8 cellular contexts compared by ENCODE assay signal in the genomic region with DNA sequence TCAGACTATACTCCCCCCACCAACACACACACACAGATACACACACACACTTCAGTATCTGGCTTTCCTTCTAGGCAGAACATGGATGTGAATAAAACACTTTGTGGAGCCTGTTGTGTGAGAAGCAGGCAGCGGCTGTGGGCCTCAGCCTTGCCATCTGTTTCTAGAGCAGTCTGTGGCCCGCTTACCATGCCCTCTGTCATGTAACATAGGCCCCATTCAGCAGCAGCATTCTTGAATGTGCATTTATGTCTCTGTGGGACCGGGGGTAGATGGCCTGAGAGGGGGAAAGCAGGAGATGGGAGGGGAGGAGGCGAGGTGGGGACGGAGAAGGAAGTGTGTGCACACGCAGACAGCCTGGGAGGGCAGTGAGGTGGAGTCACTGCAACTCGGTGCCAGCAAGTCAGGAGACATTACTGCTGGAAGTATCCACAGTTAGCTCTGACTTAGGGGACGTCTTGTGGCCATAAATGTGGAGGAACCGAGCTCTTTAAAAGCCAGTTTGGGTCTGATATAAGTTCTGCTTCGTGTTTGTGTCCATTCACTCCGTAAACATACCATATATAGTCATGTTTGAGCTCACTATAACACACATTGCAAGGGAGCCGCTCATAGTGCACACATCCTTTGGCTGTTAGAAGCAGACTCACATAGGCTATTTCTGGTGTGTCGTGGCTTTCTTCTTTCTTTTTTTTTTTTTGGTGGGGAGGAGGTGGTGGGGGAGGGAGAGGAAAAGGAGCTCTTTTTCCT.
DNase-seq lines count a peak whose midpoint lies in the region; ATAC-seq and TF ChIP-seq lines count a peak whose summit lies in the region.

No MANE protein-coding gene starts in this region.

- no peaks in the 10 kb centered on the region for H3K36me3 ChIP-seq in brain microvascular endothelial cell (replicated peaks)
- no peaks in the 10 kb centered on the region for H3K36me3 ChIP-seq in stomach smooth muscle (ENCODE audit: control insufficient read depth in 2 of 2, insufficient read depth in 2 of 2, low read length in 2 of 2)

- H3K4me3 ChIP-seq in GM12875 (ENCODE audit: low read depth, low read length) = peak overlapping the region; percentile 22
- H3K4me3 ChIP-seq in brain microvascular endothelial cell (ENCODE audit: low read depth, low read length) = no peak overlapping the region
- peak overlapping the region; percentile 13 to 47 for H3K4me3 ChIP-seq in stomach smooth muscle (ENCODE audit: low read length in 2 of 2)

- H3K27ac ChIP-seq in brain microvascular endothelial cell (peak overlapping the region; percentile 82), stomach smooth muscle (ENCODE audit: low read length) (peak overlapping the region; percentile 92)

- no peaks in the 10 kb centered on the region for H3K9me3 ChIP-seq in stomach smooth muscle (ENCODE audit: control insufficient read depth in 2 of 2, low read length in 2 of 2)

- ATAC-seq in HG02642 (IDR thresholded peaks at IDR 0.05; ENCODE audit: poor library complexity, unreplicated experiment) (peak; percentile 53), GM21381 (IDR thresholded peaks at IDR 0.05; ENCODE audit: unreplicated experiment) (no peak), GM21528 (IDR thresholded peaks at IDR 0.05; ENCODE audit: low FRiP score, unreplicated experiment) (no peak)

- H3K27me3 ChIP-seq in brain microvascular endothelial cell (replicated peaks) = no peaks in the 10 kb centered on the region
- no peaks in the 10 kb centered on the region for H3K27me3 ChIP-seq in stomach smooth muscle (ENCODE audit: control insufficient read depth in 1 of 2, insufficient read depth in 2 of 2, low read length in 2 of 2)

- peak; percentile 70 for DNase-seq in NOMO-1 treated with DMSO at 0.1 percent for 48 hours (lab: John Stamatoyannopoulos, UW; ENCODE audit: unreplicated experiment)
- DNase-seq in brain microvascular endothelial cell = peak; percentile 58
- DNase-seq in kidney tubule cell (ENCODE audit: low spot score) = peak; percentile 77

- TF ChIP-seq CTCF in GM12875 (IDR thresholded peaks at IDR 0.05; ENCODE audit: borderline replicate concordance, insufficient read depth, low read depth, low read length) = no peak
- TF ChIP-seq CTCF in brain microvascular endothelial cell (IDR thresholded peaks at IDR 0.05; ENCODE audit: low read depth, low read length, missing control alignments) = no peak

- in situ Hi-C loops in brain microvascular endothelial cell (cut with HindIII; ENCODE audit: low pct_ligation_motif_present, low sequenced_read_pairs) = no loop called here

- H3K9ac ChIP-seq in stomach smooth muscle (ENCODE audit: low read length in 2 of 2) = peak overlapping the region; percentile 62 to 69

- peaks cover 57% of the 10 kb centered on the region for H3K4me1 ChIP-seq in stomach smooth muscle (ENCODE audit: control insufficient read depth, insufficient read depth, low read length)
